Comparison of ENCODE assay signal across 14 cellular contexts in genomic region chr6:14635195-14635594, GRCh38.
DNase-seq lines count a peak whose midpoint lies in the region; ATAC-seq, FAIRE-seq and TF ChIP-seq lines count a peak whose summit lies in the region.
"Had no signal": no experiment of that assay in that cellular context is flagged by ENCODE, and none has a peak within 500 bp of the region (broad histone marks: within the 10 kb centered on the region; RNA-seq: fewer than 3 reads in every experiment).

No MANE protein-coding gene starts in this region.

- H3K36me3 Mint-ChIP-seq in T-helper 17 cell (ENCODE audit: low read depth): peaks cover 3% of the 10 kb centered on the region
- H3K36me3 Mint-ChIP-seq in activated naive CD4-positive, alpha-beta T cell treated with anti-CD3 and anti-CD28 coated beads, Interleukin-2, amount 50 U/mL, for 72 hours: peaks cover 0 to 23% of the 10 kb centered on the region in 2 donors

- H2AFZ ChIP-seq in mesenchymal stem cell (ENCODE audit: low read depth, low read length): no peak overlapping the region

- H3K9me3 ChIP-seq in T-helper 17 cell (ENCODE audit: control insufficient read depth, low read length, poor library complexity, severe bottlenecking) (no peaks in the 10 kb centered on the region), mesenchymal stem cell (ENCODE audit: control insufficient read depth, low read length) (no peaks in the 10 kb centered on the region), colonic mucosa (no peaks in the 10 kb centered on the region)
- H3K9me3 ChIP-seq: lower lobe of right lung had no signal

- no peaks in the 10 kb centered on the region for H3K36me3 ChIP-seq in mesenchymal stem cell (ENCODE audit: control insufficient read depth in 1 of 2, insufficient read depth in 2 of 2, low read depth in 1 of 2, low read length in 2 of 2)
- no peaks in the 10 kb centered on the region for H3K36me3 ChIP-seq in colonic mucosa
- H3K36me3 ChIP-seq: lower lobe of right lung had no signal

- H3K27me3 Mint-ChIP-seq in T-helper 17 cell: no peaks in the 10 kb centered on the region

- peak; percentile 34 for DNase-seq in GM19239 (ENCODE audit: insufficient read length, low spot score)
- no peak for DNase-seq in T-helper 17 cell
- peak in 1 of 2 donors; percentile 40 for DNase-seq in activated naive CD4-positive, alpha-beta T cell treated with anti-CD3 and anti-CD28 coated beads, Interleukin-2, amount 50 U/mL, for 72 hours (ENCODE audit: low spot score in 2 of 2)
- peak; percentile 29 for DNase-seq in stimulated activated CD4-positive, alpha-beta T cell treated with anti-CD3 and anti-CD28 coated beads, Interleukin-4, amount 100 ng/mL, for 24 hours
- no peak for DNase-seq in mesenchymal stem cell
- no peak for DNase-seq in colonic mucosa
- DNase-seq in COLO668 (lab: John Stamatoyannopoulos, UW; ENCODE audit: unreplicated experiment): no peak
- DNase-seq: DMS153, H9, lower lobe of right lung, NCI-H1694 had no signal

- no peak for TF ChIP-seq CTCF in colonic mucosa (IDR thresholded peaks at IDR 0.05)

- no peak overlapping the region for H3K4me3 ChIP-seq in mesenchymal stem cell (ENCODE audit: insufficient read depth in 1 of 2, low read depth in 1 of 2, low read length in 2 of 2)
- H3K4me3 ChIP-seq in colonic mucosa: no peak overlapping the region
- H3K4me3 ChIP-seq: lower lobe of right lung had no signal

- peak overlapping the region; percentile 87 for H3K27ac Mint-ChIP-seq in T-helper 17 cell
- H3K27ac Mint-ChIP-seq in activated naive CD4-positive, alpha-beta T cell treated with anti-CD3 and anti-CD28 coated beads, Interleukin-2, amount 50 U/mL, for 72 hours: peak overlapping the region; percentile 31 to 65

- H3K9ac ChIP-seq in mesenchymal stem cell (ENCODE audit: low read length) (no peak overlapping the region), colonic mucosa (ENCODE audit: low read depth in 2 of 2, low read length in 2 of 2) (no peak overlapping the region)

- no peaks in the 10 kb centered on the region for H3K4me1 ChIP-seq in mesenchymal stem cell (ENCODE audit: control insufficient read depth, insufficient read depth, low read depth, low read length)
- peaks cover 4% of the 10 kb centered on the region for H3K4me1 ChIP-seq in colonic mucosa

- H3K4me1 Mint-ChIP-seq in T-helper 17 cell: peaks cover 37% of the 10 kb centered on the region

- no peak overlapping the region for H2BK15ac ChIP-seq in mesenchymal stem cell (ENCODE audit: low read depth, poor library complexity, severe bottlenecking)

- no peak overlapping the region for H4K8ac ChIP-seq in mesenchymal stem cell (ENCODE audit: low read length)

- H3K23ac ChIP-seq in mesenchymal stem cell (ENCODE audit: low read length in 2 of 2): no peak overlapping the region

- peak; percentile 68 for ATAC-seq in T-helper 17 cell
- ATAC-seq in activated naive CD4-positive, alpha-beta T cell treated with anti-CD3 and anti-CD28 coated beads, Interleukin-2, amount 50 U/mL, for 72 hours: peak; percentile 67 to 83
- ATAC-seq in GM21381 (IDR thresholded peaks at IDR 0.05; ENCODE audit: unreplicated experiment): no peak

- intact Hi-C loops in colonic mucosa (cut with DNase I): no loop called here

- H2BK120ac ChIP-seq in mesenchymal stem cell (ENCODE audit: low read depth, low read length): no peak overlapping the region

- no peak overlapping the region for H3K18ac ChIP-seq in mesenchymal stem cell (ENCODE audit: low read depth in 1 of 2, low read length in 2 of 2)

- no peak overlapping the region for H2BK5ac ChIP-seq in mesenchymal stem cell (ENCODE audit: low read depth, low read length, poor library complexity, severe bottlenecking)

- peak overlapping the region; percentile 86 for H3K4me3 Mint-ChIP-seq in T-helper 17 cell
- H3K4me3 Mint-ChIP-seq: H9 had no signal

- WGBS in mesenchymal stem cell: no CpG with 5 or more reads among the region's 1 CpG

- no peak overlapping the region for H4K91ac ChIP-seq in mesenchymal stem cell (ENCODE audit: low read length)

- FAIRE-seq in GM19239 (lab: Jason Lieb, UNC): peak; percentile 74
- FAIRE-seq: frontal cortex had no signal

- no peaks in the 10 kb centered on the region for H3K9me3 Mint-ChIP-seq in activated naive CD4-positive, alpha-beta T cell treated with anti-CD3 and anti-CD28 coated beads, Interleukin-2, amount 50 U/mL, for 72 hours
- H3K9me3 Mint-ChIP-seq: H9 had no signal

- H3K79me1 ChIP-seq in mesenchymal stem cell (replicated peaks; ENCODE audit: low read length, poor library complexity, severe bottlenecking): no peaks in the 10 kb centered on the region

- no peak overlapping the region for H3K4ac ChIP-seq in mesenchymal stem cell (ENCODE audit: low read depth in 1 of 2, low read length in 2 of 2)

- H3K4me2 ChIP-seq in mesenchymal stem cell (ENCODE audit: low read length, poor library complexity, severe bottlenecking): no peak overlapping the region

- no peak overlapping the region for H3K14ac ChIP-seq in mesenchymal stem cell (ENCODE audit: low read length in 2 of 2)

- H3K27ac ChIP-seq in mesenchymal stem cell (ENCODE audit: low read length, poor library complexity, severe bottlenecking) (no peak overlapping the region), colonic mucosa (no peak overlapping the region)
- H3K27ac ChIP-seq: HL-60, lower lobe of right lung had no signal

- no peak overlapping the region for H2AK5ac ChIP-seq in mesenchymal stem cell (ENCODE audit: low read length, severe bottlenecking)

- H2BK12ac ChIP-seq in mesenchymal stem cell (ENCODE audit: low read length in 2 of 2): no peak overlapping the region

- H3K27me3 ChIP-seq in mesenchymal stem cell (ENCODE audit: control insufficient read depth in 1 of 2, insufficient read depth in 1 of 2, low read length in 2 of 2) (peaks cover 5 to 27% of the 10 kb centered on the region in 2 experiments), colonic mucosa (no peaks in the 10 kb centered on the region)

Comparison
In these comparisons a context has a peak if more than half of its experiments do, and no peak if none do; other contexts are left out.
1. DNase-seq: peak in GM19239 (single experiment) and stimulated activated CD4-positive, alpha-beta T cell treated with anti-CD3 and anti-CD28 coated beads, Interleukin-4, amount 100 ng/mL, for 24 hours (single experiment); none in T-helper 17 cell (0 of 3), mesenchymal stem cell (single experiment), colonic mucosa (single experiment) and COLO668 (single experiment).